Comparison of ENCODE assay signal across 8 cellular contexts in genomic region chr19:13597625-13598024, GRCh38.
DNase-seq lines count a peak whose midpoint lies in the region; ATAC-seq and TF ChIP-seq lines count a peak whose summit lies in the region.

No MANE protein-coding gene starts in this region.

- no peak for ATAC-seq in foreskin keratinocyte
- ATAC-seq in GM21619 (IDR thresholded peaks at IDR 0.05; ENCODE audit: unreplicated experiment): no peak

- intact Hi-C loops in uterus (cut with DNase I; ENCODE audit: low total_unique reads): loop anchor here (5.0 to 10.0 kb wide), 2 partner anchors 267 to 475 kb away; partner anchors contain the start of gene MISP3

- no peak overlapping the region for H3K4me3 ChIP-seq in osteoblast (ENCODE audit: insufficient read depth, low read length)
- H3K4me3 ChIP-seq in uterus: no peak overlapping the region

- H3K79me2 ChIP-seq in osteoblast (ENCODE audit: insufficient read depth, low read length): no peaks in the 10 kb centered on the region

- no peaks in the 10 kb centered on the region for H3K9me3 ChIP-seq in osteoblast (ENCODE audit: low read depth, low read length)
- H3K9me3 ChIP-seq in uterus: no peaks in the 10 kb centered on the region

- no peak overlapping the region for H2AFZ ChIP-seq in osteoblast (ENCODE audit: low read length)

- no peak for TF ChIP-seq POLR2A in uterus (IDR thresholded peaks at IDR 0.05)

- TF ChIP-seq CTCF in foreskin keratinocyte (conservative IDR thresholded peaks at IDR 0.05): peak; percentile 79
- TF ChIP-seq CTCF in osteoblast (IDR thresholded peaks at IDR 0.05; ENCODE audit: extremely low read depth, low read depth, low read length): peak; percentile 69
- TF ChIP-seq CTCF in uterus (IDR thresholded peaks at IDR 0.05): peak; percentile 45 to 63 (median 60)

- no peaks in the 10 kb centered on the region for H4K20me1 ChIP-seq in osteoblast (ENCODE audit: insufficient read depth, low read length)

- no peak overlapping the region for H3K4me2 ChIP-seq in osteoblast (ENCODE audit: insufficient read depth, low read length)

- no peaks in the 10 kb centered on the region for H3K4me1 ChIP-seq in foreskin keratinocyte
- no peaks in the 10 kb centered on the region for H3K4me1 ChIP-seq in osteoblast (ENCODE audit: insufficient read depth, low read length)
- H3K4me1 ChIP-seq in uterus: no peaks in the 10 kb centered on the region

- H3K27me3 ChIP-seq in foreskin keratinocyte (no peaks in the 10 kb centered on the region), osteoblast (ENCODE audit: insufficient read depth, low read length) (peaks cover 9% of the 10 kb centered on the region), uterus (no peaks in the 10 kb centered on the region)

- DNase-seq in DMS114 treated with DMSO at 0.1 percent for 48 hours (lab: John Stamatoyannopoulos, UW; ENCODE audit: unreplicated experiment) (peak; percentile 37), LHCN-M2 (ENCODE audit: low read depth) (peak; percentile 59), OCI-M2 (lab: John Stamatoyannopoulos, UW; ENCODE audit: unreplicated experiment) (peak; percentile 96), foreskin keratinocyte (peak in 1 of 2 donors; percentile 36), osteoblast (ENCODE audit: insufficient read length, low spot score, missing footprints) (peak; percentile 96), uterus (peak; percentile 29 to 33)
- DNase-seq in activated effector memory CD4-positive, alpha-beta T cell treated with anti-CD3 and anti-CD28 coated beads, Interleukin-2, amount 50 U/mL, for 16 hours: peak; percentile 76

- no peak overlapping the region for H3K27ac ChIP-seq in foreskin keratinocyte
- H3K27ac ChIP-seq in osteoblast (ENCODE audit: low read depth, low read length): no peak overlapping the region
- H3K27ac ChIP-seq in uterus: no peak overlapping the region

- H3K36me3 ChIP-seq in osteoblast (ENCODE audit: insufficient read depth, low read length) (no peaks in the 10 kb centered on the region), uterus (no peaks in the 10 kb centered on the region)
